ENCODE assay signal across 10 cellular contexts in the genomic region with DNA sequence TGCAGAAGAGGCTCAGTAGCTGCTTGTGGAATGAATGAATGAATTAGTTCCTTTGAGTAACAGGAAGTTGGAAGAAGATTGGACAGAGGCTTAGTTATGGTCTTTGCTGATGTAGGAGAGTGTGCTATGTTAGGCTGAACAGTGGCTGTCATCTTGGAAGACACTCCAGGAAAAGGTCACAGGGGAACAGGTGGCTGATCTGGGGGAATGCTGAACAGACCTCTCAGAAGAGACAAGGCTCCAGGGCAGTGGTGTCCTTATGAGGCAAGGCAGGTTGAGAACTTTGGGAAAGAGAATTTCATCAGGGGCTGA.
A peak's percentile ranks its signal among the peaks of the same experiment; 100 is the strongest.
DNase-seq lines count a peak whose midpoint lies in the region; ATAC-seq, FAIRE-seq and TF ChIP-seq lines count a peak whose summit lies in the region.
"Had no signal": no experiment of that assay in that cellular context is flagged by ENCODE, and none has a peak within 500 bp of the region (broad histone marks: within the 10 kb centered on the region; RNA-seq: fewer than 3 reads in every experiment).

No MANE protein-coding gene starts in this region.

- POLR2A ChIA-PET in A549 (lab: Yijun Ruan, JAX), result no interaction called here

- ATAC-seq in A549, result 0 out of 6 replicates have a peak, but pooled peaks of 1 of the 2 experiments have one; percentile 15
- no peak for ATAC-seq in activated T-helper 17 cell treated with anti-CD3 and anti-CD28 coated beads, Interleukin-2, amount 50 U/mL, for 72 hours (replicated peaks)

- TF ChIP-seq EP300 in A549 (IDR thresholded peaks at IDR 0.05), result no peak

- no peak for TF ChIP-seq POLR2A in A549 (IDR thresholded peaks at IDR 0.05; ENCODE audit: low read length)

- H3K27ac Mint-ChIP-seq in activated T-helper 17 cell treated with anti-CD3 and anti-CD28 coated beads, Interleukin-2, amount 50 U/mL, for 72 hours, result peak overlapping the region; percentile 84

- FAIRE-seq in A549 (lab: Jason Lieb, UNC), result no peak

- no peak for TF ChIP-seq CTCF in A549 (IDR thresholded peaks at IDR 0.05)

- H3K4me3 Mint-ChIP-seq in activated T-helper 17 cell treated with anti-CD3 and anti-CD28 coated beads, Interleukin-2, amount 50 U/mL, for 72 hours, result peak overlapping the region; percentile 78

- DNase-seq in A549 (ENCODE audit: low read depth in 1 of 2, low spot score in 1 of 2), result no peak
- peak; percentile 21 for DNase-seq in ELR (ENCODE audit: low read depth)
- DNase-seq in iPS-NIHi7 (ENCODE audit: extremely low spot score), result no peak
- no peak for DNase-seq in NCI-H82 treated with DMSO at 0.1 percent for 48 hours (lab: John Stamatoyannopoulos, UW; ENCODE audit: unreplicated experiment)
- no peak for DNase-seq in SHP77 (lab: John Stamatoyannopoulos, UW)
- no peak for DNase-seq in COLO668 (lab: John Stamatoyannopoulos, UW; ENCODE audit: unreplicated experiment)
- DNase-seq: DMS79 had no signal

- H3K27ac ChIP-seq in A549 (peak overlapping the region; percentile 39 to 77; a peak in 5 of 6 replicates), mesodermal cell (ENCODE audit: low read depth, low read length, severe bottlenecking) (peak overlapping the region; percentile 59)

- TF ChIP-seq RAD21 in A549 (conservative IDR thresholded peaks at IDR 0.05 in 1 of 2, IDR thresholded peaks at IDR 0.05 in 1 of 2), result no peak

- H3K4me1 Mint-ChIP-seq in activated T-helper 17 cell treated with anti-CD3 and anti-CD28 coated beads, Interleukin-2, amount 50 U/mL, for 72 hours, result peaks cover 61% of the 10 kb centered on the region

- no peak overlapping the region for H3K4me3 ChIP-seq in A549
- H3K4me3 ChIP-seq in mesodermal cell (ENCODE audit: extremely low read depth, insufficient read depth, low read length, poor library complexity, severe bottlenecking), result no peak overlapping the region
- H3K4me3 ChIP-seq: thoracic aorta had no signal

- peaks cover 3% of the 10 kb centered on the region for H3K36me3 ChIP-seq in mesodermal cell (ENCODE audit: control insufficient read depth, insufficient read depth, low read length)
- H3K36me3 ChIP-seq: thoracic aorta had no signal

- no peaks in the 10 kb centered on the region for H3K36me3 Mint-ChIP-seq in activated T-helper 17 cell treated with anti-CD3 and anti-CD28 coated beads, Interleukin-2, amount 50 U/mL, for 72 hours (ENCODE audit: low read depth)

- H3K27me3 Mint-ChIP-seq in activated T-helper 17 cell treated with anti-CD3 and anti-CD28 coated beads, Interleukin-2, amount 50 U/mL, for 72 hours, result no peaks in the 10 kb centered on the region

- H3K9me3 ChIP-seq in A549 (no peaks in the 10 kb centered on the region), mesodermal cell (ENCODE audit: control insufficient read depth, low read length) (no peaks in the 10 kb centered on the region)
- H3K9me3 ChIP-seq: thoracic aorta had no signal

- H3K4me2 ChIP-seq in A549, result peak overlapping the region; percentile 52

- CTCF ChIA-PET in A549 (lab: Yijun Ruan, JAX), result interaction anchor here (1.1 kb wide), 1 partner anchor 30 kb away, joined by 4 read pairs; no protein-coding TSS in a partner anchor

- no peaks in the 10 kb centered on the region for H3K9me3 Mint-ChIP-seq in activated T-helper 17 cell treated with anti-CD3 and anti-CD28 coated beads, Interleukin-2, amount 50 U/mL, for 72 hours

- peaks cover 60% of the 10 kb centered on the region for H3K4me1 ChIP-seq in A549
- H3K4me1 ChIP-seq in mesodermal cell (ENCODE audit: control insufficient read depth, insufficient read depth, low read length, poor library complexity, severe bottlenecking), result peaks cover 23% of the 10 kb centered on the region

TF ChIP-seq in A549, 52 proteins besides CTCF, POLR2A, EP300 and RAD21:
- TF ChIP-seq EHMT2 (IDR thresholded peaks at IDR 0.05; ENCODE audit: low read depth) (no peak), EHF (CRISPR knock-in tag; IDR thresholded peaks at IDR 0.05) (no peak), HOXB13 (CRISPR knock-in tag; IDR thresholded peaks at IDR 0.05; ENCODE audit: low read depth) (no peak), RFX5 (IDR thresholded peaks at IDR 0.05) (no peak), CHD2 (IDR thresholded peaks at IDR 0.05; ENCODE audit: low read length, partially characterized antibody) (no peak), MAZ (IDR thresholded peaks at IDR 0.05; ENCODE audit: borderline replicate concordance, low read depth, low read length) (no peak), KDM1A (IDR thresholded peaks at IDR 0.05; ENCODE audit: low read depth) (no peak), SMC3 (IDR thresholded peaks at IDR 0.05) (no peak), MAFK (IDR thresholded peaks at IDR 0.05; ENCODE audit: partially characterized antibody) (no peak)
- TF ChIP-seq, protein P1, sequence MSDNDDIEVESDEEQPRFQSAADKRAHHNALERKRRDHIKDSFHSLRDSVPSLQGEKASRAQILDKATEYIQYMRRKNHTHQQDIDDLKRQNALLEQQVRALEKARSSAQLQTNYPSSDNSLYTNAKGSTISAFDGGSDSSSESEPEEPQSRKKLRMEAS (IDR thresholded peaks at IDR 0.05), result no peak
TF ChIP-seq in A549: peak in this region for 0.
